8 cellular contexts compared by ENCODE assay signal in the genomic region with DNA sequence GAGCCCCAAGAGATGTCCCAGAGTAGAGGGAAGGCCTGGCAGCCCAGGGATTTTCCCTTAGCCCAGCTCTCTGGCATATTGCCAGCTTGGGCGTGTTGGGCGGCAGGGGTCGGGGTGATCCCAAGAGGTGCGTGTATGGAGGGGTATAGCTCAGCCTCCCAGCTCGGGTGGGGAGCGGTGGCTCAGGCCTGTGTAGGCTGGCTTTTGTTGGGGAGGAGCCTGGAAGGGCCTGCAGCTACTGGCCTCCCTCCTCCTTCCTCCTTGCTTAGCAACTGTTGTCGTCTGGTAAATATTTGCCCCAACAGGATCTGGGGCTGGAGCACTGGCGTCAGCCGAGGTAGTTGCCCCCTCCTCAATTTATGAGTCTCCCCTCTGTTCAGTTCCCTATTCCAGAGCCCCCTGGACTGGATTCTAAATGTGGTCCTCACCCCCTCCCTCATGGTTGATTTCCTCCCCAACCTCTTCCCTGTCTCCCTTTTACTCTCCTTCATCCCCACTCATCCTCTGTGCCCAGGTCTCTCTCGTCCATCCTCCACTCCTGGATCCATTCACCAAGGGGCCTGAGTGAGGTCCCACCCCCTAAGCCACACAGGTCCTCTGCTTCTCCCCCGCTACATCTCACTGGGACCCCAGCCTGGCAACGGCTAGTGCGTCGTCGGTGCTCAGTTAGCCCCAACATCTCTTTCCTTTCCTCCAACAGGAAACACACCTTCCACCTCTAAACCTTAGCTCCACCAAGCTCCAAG. TPM values are rescaled to one million over a fixed set of nuclear protein-coding genes. Genes with fewer than 3 reads are reported as not detected.
DNase-seq lines count a peak whose midpoint lies in the region; ATAC-seq and TF ChIP-seq lines count a peak whose summit lies in the region.

No MANE protein-coding gene starts in this region.

- H3K27me3 Mint-ChIP-seq in T-helper 1 cell treated with Interleukin-12 subunit alpha and Interleukin-12 subunit beta and Interleukin-4 antibody, amounts not matched to agents 30 μg/mL and 1 μg/mL, for 36 hours (ENCODE audit: low read depth): peaks cover 45% of the 10 kb centered on the region
- peaks cover 49% of the 10 kb centered on the region for H3K27me3 Mint-ChIP-seq in dendritic cell treated with granulocyte-macrophage colony-stimulating factor and Interleukin-4, amounts not matched to agents 40 ng/mL and 50 ng/mL, for 4 days

- H3K9me3 Mint-ChIP-seq in T-helper 1 cell treated with Interleukin-12 subunit alpha and Interleukin-12 subunit beta and Interleukin-4 antibody, amounts not matched to agents 30 μg/mL and 1 μg/mL, for 36 hours: no peaks in the 10 kb centered on the region
- no peaks in the 10 kb centered on the region for H3K9me3 Mint-ChIP-seq in dendritic cell treated with granulocyte-macrophage colony-stimulating factor and Interleukin-4, amounts not matched to agents 40 ng/mL and 50 ng/mL, for 4 days

- H3K9me3 ChIP-seq in lung (ENCODE audit: control insufficient read depth in 2 of 2, insufficient read depth in 1 of 2, low read length in 1 of 2): no peaks in the 10 kb centered on the region
- H3K9me3 ChIP-seq in thyroid gland: no peaks in the 10 kb centered on the region

- H3K27ac Mint-ChIP-seq in T-helper 1 cell treated with Interleukin-12 subunit alpha and Interleukin-12 subunit beta and Interleukin-4 antibody, amounts not matched to agents 30 μg/mL and 1 μg/mL, for 36 hours: peak overlapping the region; percentile 7
- H3K27ac Mint-ChIP-seq in dendritic cell treated with granulocyte-macrophage colony-stimulating factor and Interleukin-4, amounts not matched to agents 40 ng/mL and 50 ng/mL, for 4 days: peak overlapping the region; percentile 95

- H3K27me3 ChIP-seq in HL-60 (ENCODE audit: insufficient read depth, poor library complexity, severe bottlenecking): no peaks in the 10 kb centered on the region
- H3K27me3 ChIP-seq in lung (ENCODE audit: control insufficient read depth, insufficient read depth): no peaks in the 10 kb centered on the region
- H3K27me3 ChIP-seq in thyroid gland: no peaks in the 10 kb centered on the region

- WGBS in lung, 2 donors: 32 to 37% methylated on average over 15 of the region's 15 CpGs
- WGBS in thyroid gland, 2 donors: 24 to 29% methylated on average over 15 of the region's 15 CpGs

- no peak for TF ChIP-seq POLR2A in thyroid gland (IDR thresholded peaks at IDR 0.05)

- H3K4me1 ChIP-seq in lung (ENCODE audit: control insufficient read depth in 2 of 2, insufficient read depth in 2 of 2, low read length in 2 of 2) (peaks cover 14 to 41% of the 10 kb centered on the region in 2 donors), thyroid gland (peaks cover 45 to 74% of the 10 kb centered on the region in 2 donors)

- peak; percentile 89 for DNase-seq in CD1c-positive myeloid dendritic cell (ENCODE audit: extremely low spot score)
- peak in 1 of 2 experiments; percentile 48 for DNase-seq in HL-60 (ENCODE audit: low read depth in 1 of 2, low spot score in 1 of 2)
- peak; percentile 78 for DNase-seq in lung (ENCODE audit: low spot score)
- peak; percentile 70 to 72 for DNase-seq in thyroid gland
- no peak for DNase-seq in NOMO-1 treated with dmso at 0.1 percent for 144 hours (lab: John Stamatoyannopoulos, UW; ENCODE audit: unreplicated experiment)

- TF ChIP-seq CTCF in HL-60 (IDR thresholded peaks at IDR 0.05; ENCODE audit: insufficient read depth, low read length) (no peak), lung (IDR thresholded peaks at IDR 0.05; ENCODE audit: control extremely low read depth, extremely low read depth) (no peak), thyroid gland (IDR thresholded peaks at IDR 0.05) (no peak)

- H3K4me3 ChIP-seq in HL-60 (replicated peaks; ENCODE audit: insufficient read depth, low read length) (no peak overlapping the region), lung (no peak overlapping the region), thyroid gland (replicated peaks in 1 of 3) (no peak overlapping the region)

- intact Hi-C loops in dendritic cell treated with granulocyte-macrophage colony-stimulating factor and Interleukin-4, amounts not matched to agents 40 ng/mL and 50 ng/mL, for 4 days (cut with micrococcal nuclease): no loop called here
- intact Hi-C loops in thyroid gland (cut with DNase I): no loop called here

- no peaks in the 10 kb centered on the region for H3K36me3 Mint-ChIP-seq in T-helper 1 cell treated with Interleukin-12 subunit alpha and Interleukin-12 subunit beta and Interleukin-4 antibody, amounts not matched to agents 30 μg/mL and 1 μg/mL, for 36 hours (ENCODE audit: low read depth)
- H3K36me3 Mint-ChIP-seq in dendritic cell treated with granulocyte-macrophage colony-stimulating factor and Interleukin-4, amounts not matched to agents 40 ng/mL and 50 ng/mL, for 4 days (ENCODE audit: low read depth): peaks cover 26% of the 10 kb centered on the region

- no peaks in the 10 kb centered on the region for H3K36me3 ChIP-seq in lung (ENCODE audit: control insufficient read depth in 2 of 2, insufficient read depth in 2 of 2, low read length in 2 of 2)
- no peaks in the 10 kb centered on the region for H3K36me3 ChIP-seq in thyroid gland

- H3K27ac ChIP-seq in HL-60 (replicated peaks) (peak overlapping the region; percentile 62), lung (ENCODE audit: low read depth in 1 of 2, low read length in 1 of 2) (peak overlapping the region; percentile 36 to 97), thyroid gland (peak overlapping the region; percentile 95 to 98 (median 97))

- ATAC-seq in lung (ENCODE audit: insufficient read depth, low FRiP score) (peak; percentile 53), HG02678 (IDR thresholded peaks at IDR 0.05; ENCODE audit: unreplicated experiment) (no peak)

- peaks cover 21% of the 10 kb centered on the region for H3K4me1 Mint-ChIP-seq in T-helper 1 cell treated with Interleukin-12 subunit alpha and Interleukin-12 subunit beta and Interleukin-4 antibody, amounts not matched to agents 30 μg/mL and 1 μg/mL, for 36 hours (ENCODE audit: low read depth)
- H3K4me1 Mint-ChIP-seq in dendritic cell treated with granulocyte-macrophage colony-stimulating factor and Interleukin-4, amounts not matched to agents 40 ng/mL and 50 ng/mL, for 4 days (ENCODE audit: low read depth): peaks cover 80% of the 10 kb centered on the region

- H3K4me3 Mint-ChIP-seq in T-helper 1 cell treated with Interleukin-12 subunit alpha and Interleukin-12 subunit beta and Interleukin-4 antibody, amounts not matched to agents 30 μg/mL and 1 μg/mL, for 36 hours: no peak overlapping the region
- H3K4me3 Mint-ChIP-seq in dendritic cell treated with granulocyte-macrophage colony-stimulating factor and Interleukin-4, amounts not matched to agents 40 ng/mL and 50 ng/mL, for 4 days: peak overlapping the region; percentile 50

RNA-seq across cellular contexts. Expression of gene LMNA, which starts 10.3 kb away (rescaled TPM):
- total RNA-seq in lung: 100 to 1,000 TPM; 182 to 547 TPM
- polyA plus RNA-seq in lung: 100 to 1,000 TPM; 163 to 205 TPM
- total RNA-seq in thyroid gland: 100 to 1,000 TPM; 235 to 412 (median 327) TPM

RNA-seq across cellular contexts. Expression of gene MEX3A, which starts 22.0 kb away (rescaled TPM):
- 1 to 10 TPM; 1.1 to 8.1 TPM for total RNA-seq in lung
- polyA plus RNA-seq in lung: under 1 TPM; 0.26 to 1.00 TPM
- total RNA-seq in thyroid gland: 1 to 10 TPM in 1 of 4 donors, under 1 TPM in 3; 0.17 to 1.8 (median 0.33) TPM

RNA-seq across cellular contexts. Expression of gene RAB25, which starts 43.3 kb away (rescaled TPM):
- total RNA-seq in lung: 10 to 100 TPM; 62.7 to 75.2 TPM
- 100 to 1,000 TPM in 1 of 2 donors, 10 to 100 TPM in 1; 99.2 to 156 TPM for polyA plus RNA-seq in lung
- total RNA-seq in thyroid gland: 10 to 100 TPM; 65.9 to 88.0 (median 74.1) TPM

RNA-seq across cellular contexts. Expression of gene SEMA4A, which starts 49.1 kb away (rescaled TPM):
- total RNA-seq in lung (10 to 100 TPM; 22.7 to 46.9 TPM), thyroid gland (10 to 100 TPM; 21.5 to 50.8 (median 37.5) TPM)
- 10 to 100 TPM; 26.9 to 54.9 TPM for polyA plus RNA-seq in lung

RNA-seq across cellular contexts. Expression of gene LAMTOR2, which starts 49.7 kb away (rescaled TPM):
- total RNA-seq in lung (10 to 100 TPM; 71.2 to 71.5 TPM), thyroid gland (10 to 100 TPM; 14.7 to 76.8 (median 41.1) TPM)
- polyA plus RNA-seq in lung: 100 to 1,000 TPM; 135 to 143 TPM
